In genomic region chr12:124694250-124694649, GRCh38 we compare ENCODE assay signal across 9 cellular contexts.
DNase-seq lines count a peak whose midpoint lies in the region; ATAC-seq, FAIRE-seq and TF ChIP-seq lines count a peak whose summit lies in the region.
"Had no signal": no experiment of that assay in that cellular context is flagged by ENCODE, and none has a peak within 500 bp of the region (broad histone marks: within the 10 kb centered on the region; RNA-seq: fewer than 3 reads in every experiment).

No MANE protein-coding gene starts in this region.

- H3K4me3 ChIP-seq in OCI-LY7 (ENCODE audit: low read depth, low read length, poor library complexity, severe bottlenecking): no peak overlapping the region
- H3K4me3 ChIP-seq: esophagus muscularis mucosa had no signal

- intact Hi-C loops in OCI-LY7 (cut with micrococcal nuclease; ENCODE audit: unreplicated experiment) (no loop called here), left cardiac atrium (cut with DNase I) (no loop called here)

- H3K9me2 ChIP-seq in OCI-LY7 (ENCODE audit: insufficient read depth, low read length): no peaks in the 10 kb centered on the region

- no peak for TF ChIP-seq POLR2A in GM12891 (IDR thresholded peaks at IDR 0.05; ENCODE audit: low read depth, low read length)

- H4K20me1 ChIP-seq in OCI-LY7 (ENCODE audit: insufficient read depth, low read length): no peaks in the 10 kb centered on the region

- no peaks in the 10 kb centered on the region for H3K79me2 ChIP-seq in OCI-LY7 (ENCODE audit: insufficient read depth, low read depth, low read length)

- POLR2A ChIA-PET in OCI-LY7 (lab: Charles Lee): no interaction called here

- no peak overlapping the region for H3K4me2 ChIP-seq in OCI-LY7 (ENCODE audit: low read length)

- no peak for TF ChIP-seq CTCF in OCI-LY7 (conservative IDR thresholded peaks at IDR 0.05; ENCODE audit: low read length)

- FAIRE-seq in GM12891 (lab: Jason Lieb, UNC) (peak; percentile 74), RCC 7860 (lab: Jason Lieb, UNC) (no peak)

- ATAC-seq in GM21737 (IDR thresholded peaks at IDR 0.05; ENCODE audit: unreplicated experiment) (peak; percentile 68), left cardiac atrium (no peak), HG02623 (IDR thresholded peaks at IDR 0.05; ENCODE audit: unreplicated experiment) (no peak)

- H3K9me3 ChIP-seq in OCI-LY7 (ENCODE audit: low read length): no peaks in the 10 kb centered on the region

- DNase-seq in GM12891 (ENCODE audit: insufficient read length, low spot score): peak; percentile 50
- peak; percentile 17 for DNase-seq in OCI-LY7 (ENCODE audit: low spot score)
- peak; percentile 15 for DNase-seq in left cardiac atrium
- no peak for DNase-seq in NCI-H226
- no peak for DNase-seq in cerebellar cortex (ENCODE audit: low spot score)
- no peak for DNase-seq in RCC 7860 (ENCODE audit: low spot score)

- BruUV-seq in OCI-LY7 (replicated peaks; lab: Mats Ljungman, UMichigan): no TSS peak

- H2AFZ ChIP-seq in OCI-LY7 (ENCODE audit: low read length): no peak overlapping the region

- H3K27ac ChIP-seq in OCI-LY7 (ENCODE audit: low read depth, low read length, poor library complexity, severe bottlenecking): no peak overlapping the region

- H3K4me1 ChIP-seq in OCI-LY7 (ENCODE audit: insufficient read depth, low read length, poor library complexity, severe bottlenecking): no peaks in the 10 kb centered on the region

- no peaks in the 10 kb centered on the region for H3K36me3 ChIP-seq in OCI-LY7 (ENCODE audit: insufficient read depth, low read length)
- H3K36me3 ChIP-seq: esophagus muscularis mucosa had no signal

- CTCF ChIA-PET in OCI-LY7 (lab: Charles Lee; ENCODE audit: unreplicated experiment): no interaction called here

TF ChIP-seq in GM12891, 5 proteins besides CTCF, POLR2A, EP300 and RAD21:
- no peak for TF ChIP-seq TAF1 (IDR thresholded peaks at IDR 0.05; ENCODE audit: low read depth, low read length)
- no peak for TF ChIP-seq SPI1 (IDR thresholded peaks at IDR 0.05; ENCODE audit: low read depth, low read length)
- TF ChIP-seq POLR2AphosphoS5 (IDR thresholded peaks at IDR 0.05; ENCODE audit: low read depth, low read length): no peak
- no peak for TF ChIP-seq PAX5 (IDR thresholded peaks at IDR 0.05; ENCODE audit: insufficient read depth, low read length, severe bottlenecking)
- no peak for TF ChIP-seq POU2F2 (IDR thresholded peaks at IDR 0.05; ENCODE audit: low read depth, low read length)
TF ChIP-seq in GM12891: peak in this region for 0.

Comparison
In these comparisons a context has a peak if more than half of its experiments do, and no peak if none do; other contexts are left out.
1. DNase-seq: peak in GM12891 (single experiment), OCI-LY7 (single experiment) and left cardiac atrium (single experiment); none in NCI-H226 (single experiment), cerebellar cortex (single experiment) and RCC 7860 (single experiment).